3 cellular contexts compared by ENCODE assay signal in the genomic region with DNA sequence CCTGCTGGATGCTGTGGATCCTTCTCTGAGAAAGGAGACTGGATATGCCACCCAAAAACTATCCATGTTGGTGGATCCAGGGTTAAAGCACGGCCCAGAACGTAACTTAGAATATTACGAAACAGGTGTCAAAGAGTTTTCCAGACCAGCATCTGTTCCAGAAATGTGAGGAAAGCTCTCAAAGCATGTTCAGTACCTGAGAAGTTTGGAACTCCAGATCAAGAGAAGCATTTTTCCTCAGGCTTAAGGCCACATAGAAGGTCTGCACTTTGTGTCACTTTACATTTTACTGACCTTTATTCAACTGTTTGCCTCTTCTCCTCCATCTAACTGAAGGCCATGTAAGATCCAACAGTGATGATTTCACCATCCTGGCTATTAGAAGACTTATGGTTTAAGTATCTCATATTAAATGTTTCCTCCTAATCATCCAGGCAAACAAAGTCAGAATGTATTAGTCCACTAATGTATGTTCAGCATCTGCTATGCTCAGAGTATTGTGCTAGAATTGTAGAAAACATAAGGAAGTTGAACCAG.
TF ChIP-seq lines count a peak whose summit lies in the region.

No MANE protein-coding gene starts in this region.

TF ChIP-seq in SK-N-SH, 30 proteins besides CTCF, POLR2A, EP300 and RAD21:
- TF ChIP-seq JUND (IDR thresholded peaks at IDR 0.05) (no peak), CHD2 (IDR thresholded peaks at IDR 0.05; ENCODE audit: low read length, partially characterized antibody) (peak; percentile 13)

TF ChIP-seq in SK-N-SH treated with all-trans-retinoic acid at 6 μM for 48 hours, 23 proteins besides CTCF, POLR2A, EP300 and RAD21:
- TF ChIP-seq TOX (CRISPR knock-in tag; IDR thresholded peaks at IDR 0.05; ENCODE audit: borderline replicate concordance), result no peak
- TF ChIP-seq, protein P1, sequence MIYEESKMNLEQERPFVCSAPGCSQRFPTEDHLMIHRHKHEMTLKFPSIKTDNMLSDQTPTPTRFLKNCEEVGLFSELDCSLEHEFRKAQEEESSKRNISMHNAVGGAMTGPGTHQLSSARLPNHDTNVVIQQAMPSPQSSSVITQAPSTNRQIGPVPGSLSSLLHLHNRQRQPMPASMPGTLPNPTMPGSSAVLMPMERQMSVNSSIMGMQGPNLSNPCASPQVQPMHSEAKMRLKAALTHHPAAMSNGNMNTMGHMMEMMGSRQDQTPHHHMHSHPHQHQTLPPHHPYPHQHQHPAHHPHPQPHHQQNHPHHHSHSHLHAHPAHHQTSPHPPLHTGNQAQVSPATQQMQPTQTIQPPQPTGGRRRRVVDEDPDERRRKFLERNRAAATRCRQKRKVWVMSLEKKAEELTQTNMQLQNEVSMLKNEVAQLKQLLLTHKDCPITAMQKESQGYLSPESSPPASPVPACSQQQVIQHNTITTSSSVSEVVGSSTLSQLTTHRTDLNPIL (CRISPR knock-in tag; IDR thresholded peaks at IDR 0.05; ENCODE audit: low read depth), result no peak
- TF ChIP-seq ZC3H10 (CRISPR knock-in tag; IDR thresholded peaks at IDR 0.05), result no peak
- TF ChIP-seq, protein P2, sequence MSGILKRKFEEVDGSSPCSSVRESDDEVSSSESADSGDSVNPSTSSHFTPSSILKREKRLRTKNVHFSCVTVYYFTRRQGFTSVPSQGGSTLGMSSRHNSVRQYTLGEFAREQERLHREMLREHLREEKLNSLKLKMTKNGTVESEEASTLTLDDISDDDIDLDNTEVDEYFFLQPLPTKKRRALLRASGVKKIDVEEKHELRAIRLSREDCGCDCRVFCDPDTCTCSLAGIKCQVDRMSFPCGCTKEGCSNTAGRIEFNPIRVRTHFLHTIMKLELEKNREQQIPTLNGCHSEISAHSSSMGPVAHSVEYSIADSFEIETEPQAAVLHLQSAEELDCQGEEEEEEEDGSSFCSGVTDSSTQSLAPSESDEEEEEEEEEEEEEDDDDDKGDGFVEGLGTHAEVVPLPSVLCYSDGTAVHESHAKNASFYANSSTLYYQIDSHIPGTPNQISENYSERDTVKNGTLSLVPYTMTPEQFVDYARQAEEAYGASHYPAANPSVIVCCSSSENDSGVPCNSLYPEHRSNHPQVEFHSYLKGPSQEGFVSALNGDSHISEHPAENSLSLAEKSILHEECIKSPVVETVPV (CRISPR knock-in tag; IDR thresholded peaks at IDR 0.05), result no peak
- TF ChIP-seq ZNF565 (CRISPR knock-in tag; conservative IDR thresholded peaks at IDR 0.05; ENCODE audit: low read depth), result no peak
- TF ChIP-seq ISL1 (CRISPR knock-in tag; IDR thresholded peaks at IDR 0.05), result no peak
- TF ChIP-seq, protein P3, sequence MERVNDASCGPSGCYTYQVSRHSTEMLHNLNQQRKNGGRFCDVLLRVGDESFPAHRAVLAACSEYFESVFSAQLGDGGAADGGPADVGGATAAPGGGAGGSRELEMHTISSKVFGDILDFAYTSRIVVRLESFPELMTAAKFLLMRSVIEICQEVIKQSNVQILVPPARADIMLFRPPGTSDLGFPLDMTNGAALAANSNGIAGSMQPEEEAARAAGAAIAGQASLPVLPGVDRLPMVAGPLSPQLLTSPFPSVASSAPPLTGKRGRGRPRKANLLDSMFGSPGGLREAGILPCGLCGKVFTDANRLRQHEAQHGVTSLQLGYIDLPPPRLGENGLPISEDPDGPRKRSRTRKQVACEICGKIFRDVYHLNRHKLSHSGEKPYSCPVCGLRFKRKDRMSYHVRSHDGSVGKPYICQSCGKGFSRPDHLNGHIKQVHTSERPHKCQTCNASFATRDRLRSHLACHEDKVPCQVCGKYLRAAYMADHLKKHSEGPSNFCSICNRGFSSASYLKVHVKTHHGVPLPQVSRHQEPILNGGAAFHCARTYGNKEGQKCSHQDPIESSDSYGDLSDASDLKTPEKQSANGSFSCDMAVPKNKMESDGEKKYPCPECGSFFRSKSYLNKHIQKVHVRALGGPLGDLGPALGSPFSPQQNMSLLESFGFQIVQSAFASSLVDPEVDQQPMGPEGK (CRISPR knock-in tag; IDR thresholded peaks at IDR 0.05; ENCODE audit: borderline replicate concordance), result no peak
- TF ChIP-seq PPARA (CRISPR knock-in tag; IDR thresholded peaks at IDR 0.05; ENCODE audit: borderline replicate concordance), result no peak
- TF ChIP-seq ZNF70 (CRISPR knock-in tag; IDR thresholded peaks at IDR 0.05), result no peak
- no peak for TF ChIP-seq SNAI2 (CRISPR knock-in tag; IDR thresholded peaks at IDR 0.05)

TF ChIP-seq in IMR-90, 13 proteins besides CTCF, POLR2A, EP300 and RAD21:
- TF ChIP-seq NFE2L2 (IDR thresholded peaks at IDR 0.05; ENCODE audit: low read depth, low read length) (no peak), FOS (IDR thresholded peaks at IDR 0.05; ENCODE audit: low read depth, low read length) (no peak), CEBPB (IDR thresholded peaks at IDR 0.05; ENCODE audit: low read depth, low read length) (peak; percentile 31; the same call in 1 of the 2 replicates)
- TF ChIP-seq, protein P4, sequence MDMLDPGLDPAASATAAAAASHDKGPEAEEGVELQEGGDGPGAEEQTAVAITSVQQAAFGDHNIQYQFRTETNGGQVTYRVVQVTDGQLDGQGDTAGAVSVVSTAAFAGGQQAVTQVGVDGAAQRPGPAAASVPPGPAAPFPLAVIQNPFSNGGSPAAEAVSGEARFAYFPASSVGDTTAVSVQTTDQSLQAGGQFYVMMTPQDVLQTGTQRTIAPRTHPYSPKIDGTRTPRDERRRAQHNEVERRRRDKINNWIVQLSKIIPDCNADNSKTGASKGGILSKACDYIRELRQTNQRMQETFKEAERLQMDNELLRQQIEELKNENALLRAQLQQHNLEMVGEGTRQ (IDR thresholded peaks at IDR 0.05; ENCODE audit: low read depth, low read length), result no peak
